Comparison of ENCODE assay signal across 8 cellular contexts in the genomic region with DNA sequence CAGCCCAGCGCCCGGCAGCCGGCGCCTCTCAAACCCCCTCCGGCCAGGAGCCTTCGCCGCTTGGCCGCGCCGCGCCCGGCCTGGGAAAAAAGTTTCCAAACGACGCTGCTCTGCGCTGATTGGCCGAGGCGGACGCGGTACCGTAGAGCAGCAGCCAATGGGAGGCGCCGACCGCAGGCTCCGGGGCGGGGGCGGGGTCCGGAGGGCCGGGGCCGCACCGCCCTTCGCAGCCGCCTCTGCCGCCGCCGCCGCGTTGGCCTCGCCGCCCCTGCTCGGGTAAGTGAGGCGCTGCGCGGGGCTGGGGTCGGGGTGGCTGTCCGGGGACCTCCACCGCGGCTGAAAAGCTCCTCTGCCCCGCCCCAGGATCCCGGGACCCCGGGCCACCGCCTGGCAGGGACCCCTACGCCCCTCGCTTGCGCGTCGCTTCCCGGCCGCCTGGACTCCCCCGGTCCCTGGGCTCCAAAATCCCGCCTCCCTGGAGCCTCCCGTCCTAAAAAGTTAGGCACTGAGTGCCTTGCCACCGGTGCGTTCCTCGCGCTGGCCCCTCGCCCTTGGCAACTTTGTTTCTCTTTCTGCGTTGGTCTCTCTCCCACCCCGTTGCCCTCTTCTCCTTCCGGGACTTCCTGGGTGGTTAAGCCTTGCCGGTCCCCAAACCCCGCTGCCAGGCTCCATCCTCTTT. TPM values are rescaled to one million over a fixed set of nuclear protein-coding genes. Genes with fewer than 3 reads are reported as not detected.
DNase-seq lines count a peak whose midpoint lies in the region; ATAC-seq and TF ChIP-seq lines count a peak whose summit lies in the region.

A gene with protein sequence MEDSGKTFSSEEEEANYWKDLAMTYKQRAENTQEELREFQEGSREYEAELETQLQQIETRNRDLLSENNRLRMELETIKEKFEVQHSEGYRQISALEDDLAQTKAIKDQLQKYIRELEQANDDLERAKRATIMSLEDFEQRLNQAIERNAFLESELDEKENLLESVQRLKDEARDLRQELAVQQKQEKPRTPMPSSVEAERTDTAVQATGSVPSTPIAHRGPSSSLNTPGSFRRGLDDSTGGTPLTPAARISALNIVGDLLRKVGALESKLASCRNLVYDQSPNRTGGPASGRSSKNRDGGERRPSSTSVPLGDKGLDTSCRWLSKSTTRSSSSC (plus strand): TSS at position 227 of the 679 bp plus-strand sequence. CDS start 14,534 bp downstream, outside the sequence.

- peaks cover 3% of the 10 kb centered on the region for H3K36me3 Mint-ChIP-seq in nephron (ENCODE audit: low read depth)

- H4K20me1 ChIP-seq in DOHH2 (ENCODE audit: control insufficient read depth, insufficient read depth, low read depth, low read length), result 0 out of 2 replicates have a peak, but pooled peaks cover 12% of the 10 kb centered on the region

- TF ChIP-seq CTCF in DOHH2 (IDR thresholded peaks at IDR 0.05; ENCODE audit: low read depth, low read length, poor library complexity, severe bottlenecking) (no peak), RWPE2 (IDR thresholded peaks at IDR 0.05; ENCODE audit: poor library complexity, severe bottlenecking) (no peak), fibroblast of the aortic adventitia (IDR thresholded peaks at IDR 0.05; ENCODE audit: insufficient read depth, low read length) (no peak), nephron (IDR thresholded peaks at IDR 0.05; ENCODE audit: unreplicated experiment in 3 of 3) (no peak)

- no peaks in the 10 kb centered on the region for H3K9me2 ChIP-seq in DOHH2 (replicated peaks; ENCODE audit: control insufficient read depth, low read length)

- H3K27me3 ChIP-seq in DOHH2 (ENCODE audit: control insufficient read depth, low read length), result no peaks in the 10 kb centered on the region
- no peaks in the 10 kb centered on the region for H3K27me3 ChIP-seq in RWPE2 (ENCODE audit: insufficient read depth, poor library complexity, severe bottlenecking)

- peak within 1 kb of the TSS; percentile 97 to 99 (median 99) for H3K4me3 Mint-ChIP-seq in nephron

- H3K27ac ChIP-seq in DOHH2 (ENCODE audit: low read depth, low read length), result peak within 1 kb of the TSS; percentile 61
- peak within 1 kb of the TSS; percentile 87 for H3K27ac ChIP-seq in KOPT-K1 (ENCODE audit: low read depth, low read length, poor library complexity, severe bottlenecking)
- H3K27ac ChIP-seq in RWPE2 (ENCODE audit: poor library complexity, severe bottlenecking), result peak within 1 kb of the TSS; percentile 99

- H3K4me1 ChIP-seq in DOHH2 (ENCODE audit: control insufficient read depth, low read length), result peaks cover 40% of the 10 kb centered on the region
- peaks cover 31% of the 10 kb centered on the region for H3K4me1 ChIP-seq in RWPE2 (ENCODE audit: insufficient read depth, poor library complexity, severe bottlenecking)

- no peaks in the 10 kb centered on the region for H3K27me3 Mint-ChIP-seq in nephron (ENCODE audit: low read depth)

- peaks cover 54% of the 10 kb centered on the region for H3K79me2 ChIP-seq in DOHH2 (ENCODE audit: control insufficient read depth, low read length)

- peaks cover 14% of the 10 kb centered on the region for H3K4me1 Mint-ChIP-seq in nephron

- peak within 1 kb of the TSS; percentile 88 for H3K4me3 ChIP-seq in DOHH2 (ENCODE audit: low read length)
- H3K4me3 ChIP-seq in RWPE2 (ENCODE audit: severe bottlenecking), result peak within 1 kb of the TSS; percentile 91
- H3K4me3 ChIP-seq in fibroblast of the aortic adventitia (ENCODE audit: low read depth, low read length), result peak within 1 kb of the TSS; percentile 96

- H3K9me3 Mint-ChIP-seq in nephron, result no peaks in the 10 kb centered on the region

- H3F3A ChIP-seq in DOHH2 (ENCODE audit: control insufficient read depth, insufficient read depth), result peaks cover 8% of the 10 kb centered on the region

- peak; percentile 90 for DNase-seq in RWPE2 (ENCODE audit: low spot score)
- peak; percentile 82 for DNase-seq in activated T-helper 9 cell treated with anti-CD3 and anti-CD28 coated beads, Interleukin-2, amount 50 U/mL, for 16 hours (ENCODE audit: low read depth)
- peak; percentile 85 for DNase-seq in fibroblast of the aortic adventitia (ENCODE audit: low read depth)
- peak; percentile 84 for DNase-seq in stimulated activated naive CD4-positive, alpha-beta T cell treated with Interleukin-2 at 50 U/mL for 16 hours (lab: John Stamatoyannopoulos, UW)

- peak within 1 kb of the TSS; percentile 79 for H3K4me2 ChIP-seq in DOHH2 (ENCODE audit: low read length)

- ATAC-seq in GM21737 (IDR thresholded peaks at IDR 0.05; ENCODE audit: unreplicated experiment), result peak; percentile 75
- ATAC-seq in RWPE2 (ENCODE audit: low read depth), result peak; percentile 93

- H3K36me3 ChIP-seq in DOHH2 (ENCODE audit: control insufficient read depth, low read length) (peaks cover 30% of the 10 kb centered on the region), KOPT-K1 (ENCODE audit: insufficient read depth, low read length) (peaks cover 31% of the 10 kb centered on the region), RWPE2 (ENCODE audit: low read depth) (peaks cover 36% of the 10 kb centered on the region)

- H3K27ac Mint-ChIP-seq in nephron, result peak within 1 kb of the TSS; percentile 76 to 95 (median 82)

- H3K9me3 ChIP-seq in DOHH2 (ENCODE audit: control insufficient read depth, insufficient read depth, low read length) (no peaks in the 10 kb centered on the region), KOPT-K1 (ENCODE audit: insufficient read depth, low read length, poor library complexity, severe bottlenecking) (no peaks in the 10 kb centered on the region), RWPE2 (ENCODE audit: severe bottlenecking) (no peaks in the 10 kb centered on the region)

RNA-seq across cellular contexts. Expression of the gene that starts here (rescaled TPM):
- total RNA-seq in fibroblast of the aortic adventitia (ENCODE audit: low replicate concordance), result 17.5 and 38.9 TPM in 2 replicates

Comparison
In these comparisons a context has a peak if more than half of its experiments do, and no peak if none do; other contexts are left out.
1. Peak in every context shown above with its lines: DNase-seq, ATAC-seq, H3K4me3 ChIP-seq and H3K27ac ChIP-seq.